In genomic region chr19:7645159-7645558, GRCh38 we compare ENCODE assay signal across 2 cellular contexts.
TF ChIP-seq lines count a peak whose summit lies in the region.

No MANE protein-coding gene starts in this region.

TF ChIP-seq in GM12891, 5 proteins besides CTCF, POLR2A, EP300 and RAD21:
- TF ChIP-seq SPI1 (IDR thresholded peaks at IDR 0.05; ENCODE audit: low read depth, low read length) = no peak
- no peak for TF ChIP-seq TAF1 (IDR thresholded peaks at IDR 0.05; ENCODE audit: low read depth, low read length)
- no peak for TF ChIP-seq PAX5 (IDR thresholded peaks at IDR 0.05; ENCODE audit: insufficient read depth, low read length, severe bottlenecking)
- TF ChIP-seq POU2F2 (IDR thresholded peaks at IDR 0.05; ENCODE audit: low read depth, low read length) = no peak
- no peak for TF ChIP-seq POLR2AphosphoS5 (IDR thresholded peaks at IDR 0.05; ENCODE audit: low read depth, low read length)

TF ChIP-seq in K562, 482 proteins besides CTCF, POLR2A, EP300 and RAD21:
- TF ChIP-seq RBFOX2 (IDR thresholded peaks at IDR 0.05; ENCODE audit: low read depth, low read length) (peak; percentile 62), ETV6 (IDR thresholded peaks at IDR 0.05; ENCODE audit: borderline replicate concordance in 1 of 2, low read depth in 2 of 2, low read length in 1 of 2) (no peak), ETV6 (CRISPR knock-in tag; IDR thresholded peaks at IDR 0.05; ENCODE audit: borderline replicate concordance) (no peak), POLR2G (IDR thresholded peaks at IDR 0.05; ENCODE audit: low read depth, low read length) (peak; percentile 62), ELF1 (tag; IDR thresholded peaks at IDR 0.05) (no peak)
